1 cellular context compared by ENCODE assay signal in the genomic region with DNA sequence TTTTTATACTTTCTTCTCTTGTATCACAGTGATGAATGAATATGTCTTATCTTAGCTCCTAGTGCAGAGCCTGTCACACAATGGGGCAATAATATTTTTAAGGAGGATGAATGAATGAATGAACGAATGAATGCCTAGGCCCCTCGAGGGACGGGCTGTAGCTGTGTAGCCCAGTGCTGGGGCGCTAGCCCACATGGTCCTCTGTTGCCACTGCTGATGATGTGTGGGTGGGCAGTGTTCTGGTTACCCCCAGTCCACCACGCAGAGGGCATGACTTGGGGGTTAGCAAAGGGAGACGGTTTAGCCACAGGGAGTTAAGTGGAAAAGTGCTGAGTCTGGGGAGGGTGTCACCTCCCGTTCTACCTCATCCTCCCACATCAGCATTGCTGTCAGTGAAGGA.
TF ChIP-seq lines count a peak whose summit lies in the region.

No MANE protein-coding gene starts in this region.

TF ChIP-seq in GM12878, 131 proteins besides CTCF, POLR2A, EP300 and RAD21:
- peak; percentile 59; the same call in 1 of the 2 replicates for TF ChIP-seq ZNF24 (IDR thresholded peaks at IDR 0.05)
- TF ChIP-seq SREBF1 (IDR thresholded peaks at IDR 0.05; ENCODE audit: low read length) = no peak
